24 cellular contexts compared by ENCODE assay signal in the genomic region with DNA sequence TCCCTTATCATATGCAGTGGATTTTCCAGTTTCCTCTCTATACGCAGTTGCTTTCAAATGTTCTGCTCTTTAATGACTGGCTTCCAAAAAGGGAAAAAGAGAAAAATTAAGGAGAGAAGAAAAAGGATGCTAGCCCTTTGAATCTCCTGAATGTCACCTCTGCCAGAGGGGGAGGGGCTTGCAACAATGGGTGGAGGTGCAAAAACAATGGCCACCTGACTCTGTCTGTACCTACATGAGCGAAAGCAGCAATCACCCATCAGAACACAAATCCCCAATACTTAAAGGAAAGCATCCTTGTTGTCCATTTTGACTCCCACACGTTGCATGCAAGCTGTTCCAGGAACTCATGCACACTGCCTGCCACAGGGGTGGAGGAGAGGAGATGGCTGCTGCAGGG.
DNase-seq lines count a peak whose midpoint lies in the region; ATAC-seq, FAIRE-seq and TF ChIP-seq lines count a peak whose summit lies in the region.
"Had no signal": no experiment of that assay in that cellular context is flagged by ENCODE, and none has a peak within 500 bp of the region (broad histone marks: within the 10 kb centered on the region; RNA-seq: fewer than 3 reads in every experiment).

No MANE protein-coding gene starts in this region.

- peak overlapping the region in 2 of 4 experiments; percentile 34 to 66; a peak in 3 of 7 replicates for H3K9ac ChIP-seq in H1 (replicated peaks in 1 of 4; ENCODE audit: extremely low read depth in 1 of 4, low read depth in 3 of 4, low read length in 3 of 4)
- H3K9ac ChIP-seq: BLaER1 treated with 17β-estradiol and CSF1 and Interleukin-3, amounts not matched to agents 10 nM and 100 nM; GM23248 had no signal

- POLR2A ChIA-PET in H1 (lab: Charles Lee; ENCODE audit: partially characterized antibody), result no interaction called here

- H2AK5ac ChIP-seq in H1 (ENCODE audit: low read depth, low read length), result no peak overlapping the region

- no peak overlapping the region for H3K23ac ChIP-seq in H1 (ENCODE audit: insufficient read length)

- no peaks in the 10 kb centered on the region for H3K23me2 ChIP-seq in H1 (ENCODE audit: low read depth, low read length)

- H2AFZ ChIP-seq in H1 (ENCODE audit: low read length), result peak overlapping the region; percentile 92
- H2AFZ ChIP-seq: GM23248 had no signal

- WGBS in H1 (ENCODE audit: extremely low coverage in 1 of 2, insufficient coverage in 1 of 2, insufficient read length in 1 of 2, insufficient replicate concordance in 2 of 2, low coverage in 1 of 2, low lambda C conversion rate in 2 of 2, missing lambda C conversion rate in 1 of 2), 2 experiments, result 55% methylated on average over 3 of the region's 3 CpGs; no CpG with 5 or more reads in 1 of the 2 experiments

- peaks cover 18% of the 10 kb centered on the region for H3K36me3 Mint-ChIP-seq in progenitor cell of endocrine pancreas (ENCODE audit: insufficient read depth)

- FAIRE-seq in H1 (lab: Jason Lieb, UNC), result peak; percentile 39
- FAIRE-seq: A549, GM12891, GM18507, H54 had no signal

- H4K91ac ChIP-seq in H1 (replicated peaks; ENCODE audit: insufficient read length, low read length), result peak overlapping the region; percentile 84

- DNase-seq in H7 (peak; percentile 44), H1 (ENCODE audit: low read depth in 1 of 2, low spot score in 2 of 2) (no peak), iPS-NIHi11 (ENCODE audit: low spot score) (peak; percentile 34), progenitor cell of endocrine pancreas (ENCODE audit: low spot score, unreplicated experiment) (no peak), NOMO-1 (lab: John Stamatoyannopoulos, UW; ENCODE audit: unreplicated experiment in 2 of 2) (no peak)
- DNase-seq in activated T-cell treated with anti-CD3 and anti-CD28 coated beads, Interleukin-2, amount 50 U/mL, for 1 hour, result no peak
- DNase-seq: 8988T; ACHN; AML-193; BE2C; CD4-positive, alpha-beta T cell; CD8-positive, alpha-beta memory T cell; DMS53; DMS79 treated with DMSO at 0.1 percent for 48 hours; GF-D8; GM23248; HCEC 1CT had no signal

- H3K4me2 ChIP-seq in H1 (ENCODE audit: insufficient read depth in 1 of 2, low read depth in 2 of 2, low read length in 2 of 2), result peak overlapping the region in 1 of 2 experiments; percentile 62; a peak in 1 of 4 replicates
- H3K4me2 ChIP-seq: A549; BLaER1 treated with 17β-estradiol and CSF1 and Interleukin-3, amounts not matched to agents 10 nM and 100 nM had no signal

- H3K36me3 ChIP-seq in H7 (replicated peaks; ENCODE audit: control insufficient read depth, insufficient read depth, low read length) (no peaks in the 10 kb centered on the region), H1 (ENCODE audit: control insufficient read depth in 2 of 4, insufficient read depth in 4 of 4, low read length in 3 of 4) (no peaks in the 10 kb centered on the region)
- H3K36me3 ChIP-seq: BE2C had no signal

- CTCF ChIA-PET in H1 (lab: Charles Lee; ENCODE audit: partially characterized antibody), result interaction anchor here (1.1 kb wide), 1 partner anchor 347 kb away, joined by 3 read pairs; no protein-coding TSS in a partner anchor

- H3K27me3 Mint-ChIP-seq in progenitor cell of endocrine pancreas, result no peaks in the 10 kb centered on the region
- H3K27me3 Mint-ChIP-seq: CD4-positive, alpha-beta T cell had no signal

- H2BK20ac ChIP-seq in H1 (ENCODE audit: low read length), result no peak overlapping the region

- H3K27ac Mint-ChIP-seq in progenitor cell of endocrine pancreas, result peak overlapping the region; percentile 6
- H3K27ac Mint-ChIP-seq: CD4-positive, alpha-beta T cell; CD8-positive, alpha-beta memory T cell had no signal

- H3K9me3 ChIP-seq in H1 (ENCODE audit: insufficient read depth in 2 of 2, low read depth in 1 of 2, low read length in 1 of 2), result peaks cover 0 to 3% of the 10 kb centered on the region in 2 experiments; a peak in 1 of 4 replicates
- H3K9me3 ChIP-seq: BE2C had no signal

- no peaks in the 10 kb centered on the region for H4K20me1 ChIP-seq in H1 (replicated peaks in 1 of 2; ENCODE audit: control insufficient read depth in 1 of 2, insufficient read depth in 2 of 2, low read length in 2 of 2)
- H4K20me1 ChIP-seq: BLaER1 treated with 17β-estradiol and CSF1 and Interleukin-3, amounts not matched to agents 10 nM and 100 nM had no signal

- no peak overlapping the region for H2BK5ac ChIP-seq in H1 (ENCODE audit: low read depth, low read length)

- no peak overlapping the region for H3K56ac ChIP-seq in H1 (replicated peaks; ENCODE audit: insufficient read length, low read depth, low read length)

- no peak overlapping the region for H3K14ac ChIP-seq in H1 (ENCODE audit: insufficient read length)

- TF ChIP-seq POLR2A in H1 (IDR thresholded peaks at IDR 0.05; ENCODE audit: control extremely low read depth in 1 of 2, low read depth in 2 of 2, low read length in 2 of 2), result no peak

- TF ChIP-seq RAD21 in H1 (IDR thresholded peaks at IDR 0.05 in 1 of 2, conservative IDR thresholded peaks at IDR 0.05 in 1 of 2; ENCODE audit: low read depth in 2 of 2, low read length in 2 of 2), result no peak

- H3K4me3 ChIP-seq in H7 (ENCODE audit: insufficient read depth, low read depth, low read length) (no peak overlapping the region), H1 (ENCODE audit: extremely low read depth in 1 of 4, insufficient read depth in 2 of 4, low read depth in 3 of 4, low read length in 4 of 4) (no peak overlapping the region)
- H3K4me3 ChIP-seq: A549; BLaER1 treated with 17β-estradiol and CSF1 and Interleukin-3, amounts not matched to agents 10 nM and 100 nM; GM23248 had no signal

- no peak overlapping the region for H2BK12ac ChIP-seq in H1 (ENCODE audit: low read depth, low read length)

- H2BK15ac ChIP-seq in H1 (ENCODE audit: low read length), result no peak overlapping the region

- H2BK120ac ChIP-seq in H1 (replicated peaks; ENCODE audit: low read depth, low read length), result peak overlapping the region; percentile 95

- H4K8ac ChIP-seq in H1 (ENCODE audit: extremely low read depth, insufficient read depth, low read length), result no peak overlapping the region

- H3K4ac ChIP-seq in H1 (replicated peaks; ENCODE audit: insufficient read length, low read depth, low read length), result no peak overlapping the region

- peaks cover 16% of the 10 kb centered on the region for H3K4me1 Mint-ChIP-seq in progenitor cell of endocrine pancreas (ENCODE audit: low read depth)
- H3K4me1 Mint-ChIP-seq: CD14-positive monocyte had no signal

- TF ChIP-seq CTCF in H1 (IDR thresholded peaks at IDR 0.05; ENCODE audit: control extremely low read depth in 1 of 3, insufficient read depth in 1 of 3, low read depth in 1 of 3, low read length in 3 of 3) (no peak), progenitor cell of endocrine pancreas (IDR thresholded peaks at IDR 0.05; ENCODE audit: unreplicated experiment) (no peak)

- no peak overlapping the region for H3K27ac ChIP-seq in H1 (ENCODE audit: low read depth, low read length)
- H3K27ac ChIP-seq: A549; BLaER1 treated with 17β-estradiol and CSF1 and Interleukin-3, amounts not matched to agents 10 nM and 100 nM; GM23248 had no signal

- H4K5ac ChIP-seq in H1 (ENCODE audit: insufficient read length, low read depth, low read length), result no peak overlapping the region

- H3K79me2 ChIP-seq in H1 (ENCODE audit: control insufficient read depth in 1 of 2, insufficient read depth in 2 of 2, low read length in 2 of 2), result no peaks in the 10 kb centered on the region

- H3K4me1 ChIP-seq in H1 (replicated peaks in 1 of 4; ENCODE audit: control insufficient read depth in 3 of 4, insufficient read depth in 4 of 4, low read length in 3 of 4), result peaks cover 0 to 4% (median 1%) of the 10 kb centered on the region in 4 experiments; a peak in 3 of 7 replicates
- H3K4me1 ChIP-seq: A549, BE2C had no signal

- H3K79me1 ChIP-seq in H1 (ENCODE audit: low read depth, low read length), result no peaks in the 10 kb centered on the region

- H3K27me3 ChIP-seq in H7 (ENCODE audit: control insufficient read depth, insufficient read depth, low read length), result no peaks in the 10 kb centered on the region
- H3K27me3 ChIP-seq in H1 (replicated peaks in 1 of 4; ENCODE audit: control insufficient read depth in 3 of 4, extremely low read depth in 1 of 4, insufficient read depth in 3 of 4, low read length in 3 of 4), result no peaks in the 10 kb centered on the region
- H3K27me3 ChIP-seq: BE2C; BLaER1 treated with 17β-estradiol and CSF1 and Interleukin-3, amounts not matched to agents 10 nM and 100 nM had no signal

- H3K4me3 Mint-ChIP-seq in progenitor cell of endocrine pancreas (ENCODE audit: low read depth), result no peak overlapping the region
- H3K4me3 Mint-ChIP-seq: CD14-positive monocyte; CD4-positive, alpha-beta T cell; CD8-positive, alpha-beta memory T cell had no signal

- H3K9me3 Mint-ChIP-seq in progenitor cell of endocrine pancreas (ENCODE audit: low read depth), result peaks cover 17% of the 10 kb centered on the region

- no peak for ATAC-seq in GM21786 (IDR thresholded peaks at IDR 0.05; ENCODE audit: unreplicated experiment)
- ATAC-seq: A549 had no signal

- no peak overlapping the region for H3K18ac ChIP-seq in H1 (ENCODE audit: extremely low read depth, low read length)

- no peak for TF ChIP-seq EP300 in H1 (IDR thresholded peaks at IDR 0.05; ENCODE audit: borderline replicate concordance in 1 of 2, low read depth in 2 of 2, low read length in 2 of 2)

TF ChIP-seq in H1, 55 proteins besides CTCF, POLR2A, EP300 and RAD21:
- no peak for TF ChIP-seq KDM1A (IDR thresholded peaks at IDR 0.05; ENCODE audit: borderline replicate concordance, low read length)
- TF ChIP-seq CBX8 (IDR thresholded peaks at IDR 0.05; ENCODE audit: borderline replicate concordance, low read depth, low read length), result no peak
- TF ChIP-seq, protein P1, sequence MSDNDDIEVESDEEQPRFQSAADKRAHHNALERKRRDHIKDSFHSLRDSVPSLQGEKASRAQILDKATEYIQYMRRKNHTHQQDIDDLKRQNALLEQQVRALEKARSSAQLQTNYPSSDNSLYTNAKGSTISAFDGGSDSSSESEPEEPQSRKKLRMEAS (IDR thresholded peaks at IDR 0.05), result no peak
- peak; percentile 65; the same call in 1 of the 2 replicates for TF ChIP-seq YY1 (IDR thresholded peaks at IDR 0.05; ENCODE audit: low read depth, low read length)
- no peak for TF ChIP-seq BCL11A (IDR thresholded peaks at IDR 0.05; ENCODE audit: low read depth in 2 of 2, low read length in 2 of 2)
- no peak for TF ChIP-seq HDAC6 (IDR thresholded peaks at IDR 0.05; ENCODE audit: low read depth, low read length)
- TF ChIP-seq SUZ12 (IDR thresholded peaks at IDR 0.05; ENCODE audit: low read length), result no peak
- TF ChIP-seq TBP (IDR thresholded peaks at IDR 0.05; ENCODE audit: low read depth, low read length), result no peak
- no peak for TF ChIP-seq CHD1 (IDR thresholded peaks at IDR 0.05; ENCODE audit: low read depth, low read length)

Comparison
In these comparisons a context has a peak if more than half of its experiments do, and no peak if none do; other contexts are left out.
1. DNase-seq: peak in H7 (single experiment) and iPS-NIHi11 (single experiment); none in H1 (0 of 2), progenitor cell of endocrine pancreas (single experiment), activated T-cell treated with anti-CD3 and anti-CD28 coated beads, Interleukin-2, amount 50 U/mL, for 1 hour (single experiment) and NOMO-1 (0 of 2).